8 cellular contexts compared by ENCODE assay signal in the genomic region with DNA sequence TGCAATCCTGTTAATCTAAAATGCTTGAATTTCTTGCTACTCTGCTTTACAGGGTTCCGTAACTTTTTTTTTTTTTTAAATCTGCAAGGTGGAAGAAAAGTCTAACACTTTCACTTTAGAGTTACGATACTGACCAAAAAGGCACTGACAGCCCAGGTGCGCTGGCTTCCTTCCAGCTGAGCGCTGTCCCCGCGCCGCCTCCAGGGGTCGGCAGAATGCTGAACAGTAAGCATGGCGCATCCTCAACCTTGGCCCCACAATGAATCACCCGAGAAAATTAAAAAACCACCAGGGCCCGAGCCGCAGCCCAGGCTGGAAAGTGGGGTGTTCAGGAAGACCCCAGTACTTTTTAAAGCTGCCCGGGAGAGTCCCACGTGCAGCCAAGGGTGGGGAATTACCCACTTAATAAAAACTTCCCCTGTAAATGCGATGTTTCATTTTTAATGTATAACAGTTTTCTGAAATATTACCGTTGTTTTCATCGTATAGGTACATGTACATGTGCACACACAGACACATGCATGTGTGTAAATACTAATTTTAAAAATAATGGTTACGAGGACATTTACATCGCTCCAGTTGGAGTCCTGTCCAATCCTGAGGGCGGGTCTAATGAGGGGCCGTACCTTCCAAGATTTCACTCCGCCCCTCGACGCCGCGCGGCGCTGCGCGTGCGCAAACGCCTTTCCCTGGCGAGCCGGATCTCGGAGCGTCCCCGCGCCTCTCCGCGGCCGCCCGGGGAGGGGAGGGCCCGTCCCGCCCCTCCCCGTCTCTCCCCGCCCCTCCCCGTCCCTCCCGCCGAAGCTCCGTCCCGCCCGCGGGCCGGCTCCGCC. TPM values are rescaled to one million over a fixed set of nuclear protein-coding genes. Genes with fewer than 3 reads are reported as not detected.
DNase-seq lines count a peak whose midpoint lies in the region; ATAC-seq and TF ChIP-seq lines count a peak whose summit lies in the region.

No MANE protein-coding gene starts in this region.

- no peaks in the 10 kb centered on the region for H3K27me3 ChIP-seq in CD4-positive, CD25-positive, alpha-beta regulatory T cell (ENCODE audit: control insufficient read depth, insufficient read depth, low read length)
- H3K27me3 ChIP-seq in dorsolateral prefrontal cortex, result no peaks in the 10 kb centered on the region

- POLR2A ChIA-PET in activated CD4-positive, alpha-beta memory T cell treated with anti-CD3 and anti-CD28 coated beads for 36 hours (lab: Charles Lee), result interaction anchor here (0.6 to 2.5 kb wide), 4 partner anchors 19 to 218 kb away, joined by 3 to 11 read pairs (median 6); a partner anchor contains a TSS

- H3K27me3 Mint-ChIP-seq in CD4-positive, CD25-positive, alpha-beta regulatory T cell, result peaks cover 6% of the 10 kb centered on the region
- peaks cover 2% of the 10 kb centered on the region for H3K27me3 Mint-ChIP-seq in activated CD4-positive, alpha-beta memory T cell treated with anti-CD3 and anti-CD28 coated beads for 36 hours

- peak overlapping the region; percentile 97 to 99 (median 98) for H3K4me3 Mint-ChIP-seq in CD4-positive, CD25-positive, alpha-beta regulatory T cell
- H3K4me3 Mint-ChIP-seq in activated CD4-positive, alpha-beta memory T cell treated with anti-CD3 and anti-CD28 coated beads for 36 hours, result peak overlapping the region; percentile 83

- no peaks in the 10 kb centered on the region for H3K36me3 Mint-ChIP-seq in CD4-positive, CD25-positive, alpha-beta regulatory T cell
- H3K36me3 Mint-ChIP-seq in activated CD4-positive, alpha-beta memory T cell treated with anti-CD3 and anti-CD28 coated beads for 36 hours, result no peaks in the 10 kb centered on the region

- TF ChIP-seq POLR2A in lower leg skin (IDR thresholded peaks at IDR 0.05), result no peak

- intact Hi-C loops in activated CD4-positive, alpha-beta memory T cell treated with anti-CD3 and anti-CD28 coated beads for 36 hours (cut with micrococcal nuclease), result loop anchor here (1.0 to 10.0 kb wide), 11 partner anchors 19 to 1827 kb away; a partner anchor contains a TSS
- intact Hi-C loops in dorsolateral prefrontal cortex (cut with DNase I), result loop anchor here (1.0 to 10.0 kb wide), 8 partner anchors 19 to 449 kb away; a partner anchor contains a TSS
- intact Hi-C loops in lower leg skin (cut with DNase I; ENCODE audit: low total_unique reads), result no loop called here

- H3K4me1 Mint-ChIP-seq in CD4-positive, CD25-positive, alpha-beta regulatory T cell, result peaks cover 0 to 31% (median 18%) of the 10 kb centered on the region in 4 donors
- peaks cover 15% of the 10 kb centered on the region for H3K4me1 Mint-ChIP-seq in activated CD4-positive, alpha-beta memory T cell treated with anti-CD3 and anti-CD28 coated beads for 36 hours (ENCODE audit: low read depth)

- peak overlapping the region; percentile 83 to 98 (median 97) for H3K27ac Mint-ChIP-seq in CD4-positive, CD25-positive, alpha-beta regulatory T cell
- H3K27ac Mint-ChIP-seq in activated CD4-positive, alpha-beta memory T cell treated with anti-CD3 and anti-CD28 coated beads for 36 hours, result peak overlapping the region; percentile 82

- no peaks in the 10 kb centered on the region for H3K36me3 ChIP-seq in CD4-positive, CD25-positive, alpha-beta regulatory T cell (ENCODE audit: control insufficient read depth, insufficient read depth, low read length)

- peaks cover 19% of the 10 kb centered on the region for H3K4me1 ChIP-seq in CD4-positive, CD25-positive, alpha-beta regulatory T cell (ENCODE audit: control insufficient read depth, insufficient read depth, low read length, poor library complexity, severe bottlenecking)

- TF ChIP-seq CTCF in dorsolateral prefrontal cortex (IDR thresholded peaks at IDR 0.05 in 54 of 56, conservative IDR thresholded peaks at IDR 0.05 in 2 of 56; ENCODE audit: low read depth in 1 of 56, partially characterized antibody in 56 of 56) (peak in 55 of 56 donors; percentile 31 to 73 (median 60)), lower leg skin (IDR thresholded peaks at IDR 0.05) (peak in 1 of 3 donors; percentile 9)

- H3K4me3 ChIP-seq in CD4-positive, CD25-positive, alpha-beta regulatory T cell (ENCODE audit: low read depth, low read length), result peak overlapping the region; percentile 94
- H3K4me3 ChIP-seq in dorsolateral prefrontal cortex (peak overlapping the region; percentile 67 to 100 (median 96)), lower leg skin (ENCODE audit: low read depth, poor library complexity, severe bottlenecking) (peak overlapping the region; percentile 95)

- peak overlapping the region; percentile 91 for H3K27ac ChIP-seq in CD4-positive, CD25-positive, alpha-beta regulatory T cell (ENCODE audit: insufficient read depth, low read length, poor library complexity, severe bottlenecking)
- peak overlapping the region in 58 of 59 donors; percentile 13 to 97 (median 88) for H3K27ac ChIP-seq in dorsolateral prefrontal cortex

- ATAC-seq in CD4-positive, CD25-positive, alpha-beta regulatory T cell (ENCODE audit: low read depth in 2 of 2), result peak; percentile 82 to 85
- peak; percentile 80 for ATAC-seq in GM19452 (IDR thresholded peaks at IDR 0.05; ENCODE audit: unreplicated experiment)
- ATAC-seq in HG03571 (IDR thresholded peaks at IDR 0.05; ENCODE audit: unreplicated experiment), result peak; percentile 81

- 0 to 1% methylated on average over 31 to 36 of the region's 55 CpGs for WGBS in lower leg skin, 2 donors

- H3K9me3 Mint-ChIP-seq in CD4-positive, CD25-positive, alpha-beta regulatory T cell, result no peaks in the 10 kb centered on the region
- H3K9me3 Mint-ChIP-seq in activated CD4-positive, alpha-beta memory T cell treated with anti-CD3 and anti-CD28 coated beads for 36 hours, result no peaks in the 10 kb centered on the region

- peak; percentile 92 to 96 (median 95) for DNase-seq in CD4-positive, CD25-positive, alpha-beta regulatory T cell
- DNase-seq in NCI-H774 (lab: John Stamatoyannopoulos, UW) (peak; percentile 97), dorsolateral prefrontal cortex (peak; percentile 84 to 96 (median 90)), lower leg skin (ENCODE audit: low spot score in 2 of 2) (peak; percentile 93 to 98)
- DNase-seq in activated CD4-positive, alpha-beta memory T cell treated with anti-CD3 and anti-CD28 coated beads for 36 hours, result peak; percentile 97
- peak; percentile 95 for DNase-seq in stimulated activated CD4-positive, alpha-beta T cell treated with anti-CD3 and anti-CD28 coated beads, Interleukin-4, amount 100 ng/mL, for 24 hours

- H3K9me3 ChIP-seq in CD4-positive, CD25-positive, alpha-beta regulatory T cell (ENCODE audit: control insufficient read depth in 2 of 2, low read length in 2 of 2), result no peaks in the 10 kb centered on the region

- CTCF ChIA-PET in activated CD4-positive, alpha-beta memory T cell treated with anti-CD3 and anti-CD28 coated beads for 36 hours (lab: Charles Lee), result interaction anchor here (0.6 to 1.6 kb wide), 8 partner anchors 10 to 254 kb away, joined by 3 to 7 read pairs (median 4); a partner anchor contains a TSS

RNA-seq across cellular contexts. Expression of a gene that starts 0.4 kb away (rescaled TPM):
- 29.1 TPM for total RNA-seq in CD4-positive, CD25-positive, alpha-beta regulatory T cell
- 10 to 100 TPM; 24.0 to 29.9 (median 26.4) TPM for polyA plus RNA-seq in CD4-positive, CD25-positive, alpha-beta regulatory T cell
- total RNA-seq in activated CD4-positive, alpha-beta memory T cell treated with anti-CD3 and anti-CD28 coated beads for 36 hours, result 10 to 100 TPM; 15.6 to 16.0 TPM
- total RNA-seq in dorsolateral prefrontal cortex (10 to 100 TPM; 24.7 to 50.8 (median 35.4) TPM), lower leg skin (10 to 100 TPM; 37.3 to 49.0 (median 43.7) TPM)

RNA-seq across cellular contexts. Expression of a gene that starts 19.9 kb away (rescaled TPM):
- 40.8 TPM for total RNA-seq in CD4-positive, CD25-positive, alpha-beta regulatory T cell
- polyA plus RNA-seq in CD4-positive, CD25-positive, alpha-beta regulatory T cell, result 10 to 100 TPM; 10.0 to 13.3 (median 12.0) TPM
- 10 to 100 TPM; 21.5 to 23.6 TPM for total RNA-seq in activated CD4-positive, alpha-beta memory T cell treated with anti-CD3 and anti-CD28 coated beads for 36 hours
- 10 to 100 TPM; 20.6 to 52.2 (median 37.6) TPM for total RNA-seq in dorsolateral prefrontal cortex
- 10 to 100 TPM; 17.8 to 28.1 (median 24.0) TPM for total RNA-seq in lower leg skin

Comparison
In these comparisons a context has a peak if more than half of its experiments do, and no peak if none do; other contexts are left out.
1. Peak in every context shown above with its lines: DNase-seq, ATAC-seq, H3K4me3 ChIP-seq and H3K27ac ChIP-seq.